17 cellular contexts compared by ENCODE assay signal in genomic region chr14:91327661-91328312, GRCh38.
DNase-seq lines count a peak whose midpoint lies in the region; ATAC-seq and TF ChIP-seq lines count a peak whose summit lies in the region.
"Had no signal": no experiment of that assay in that cellular context is flagged by ENCODE, and none has a peak within 500 bp of the region (broad histone marks: within the 10 kb centered on the region; RNA-seq: fewer than 3 reads in every experiment).

No MANE protein-coding gene starts in this region.

- H3K9ac ChIP-seq in DND-41 (ENCODE audit: low read depth, low read length), result no peak overlapping the region

- H4K20me1 ChIP-seq in DND-41 (ENCODE audit: insufficient read depth, low read length), result peaks cover 26% of the 10 kb centered on the region

- no peaks in the 10 kb centered on the region for H3K9me3 ChIP-seq in CD4-positive, CD25-positive, alpha-beta regulatory T cell (ENCODE audit: control insufficient read depth in 2 of 2, low read length in 2 of 2)
- H3K9me3 ChIP-seq in DND-41 (ENCODE audit: insufficient read depth, low read length, severe bottlenecking) (no peaks in the 10 kb centered on the region), transverse colon (no peaks in the 10 kb centered on the region)
- H3K9me3 ChIP-seq: neutrophil, tibial nerve had no signal

- no peak for ATAC-seq in CD4-positive, CD25-positive, alpha-beta regulatory T cell (ENCODE audit: low read depth in 2 of 2)
- ATAC-seq in DND-41 (ENCODE audit: insufficient read depth, low read depth), result no peak
- ATAC-seq in natural killer cell treated with Interleukin-12 subunit alpha and Interleukin-12 subunit beta and Interleukin-15 and Interleukin-18, amount 100 ng/mL, for 72 hours, result no peak
- ATAC-seq: GM23338, right cardiac atrium had no signal

- 89 to 94% methylated on average over 3 to 10 of the region's 10 CpGs for WGBS in transverse colon (ENCODE audit: low coverage in 1 of 2), 2 donors

- peaks cover 88% of the 10 kb centered on the region for H3K4me1 ChIP-seq in CD4-positive, CD25-positive, alpha-beta regulatory T cell (ENCODE audit: control insufficient read depth, insufficient read depth, low read length, poor library complexity, severe bottlenecking)
- peaks cover 23% of the 10 kb centered on the region for H3K4me1 ChIP-seq in DND-41 (ENCODE audit: insufficient read depth, low read length)
- peaks cover 17 to 36% (median 20%) of the 10 kb centered on the region in 4 donors for H3K4me1 ChIP-seq in transverse colon

- peaks cover 69% of the 10 kb centered on the region for H3K36me3 ChIP-seq in CD4-positive, CD25-positive, alpha-beta regulatory T cell (ENCODE audit: control insufficient read depth, insufficient read depth, low read length)
- H3K36me3 ChIP-seq in DND-41 (ENCODE audit: insufficient read depth, low read length) (peaks cover 92% of the 10 kb centered on the region), transverse colon (no peaks in the 10 kb centered on the region)
- H3K36me3 ChIP-seq: tibial nerve had no signal

- no peaks in the 10 kb centered on the region for H3K27me3 Mint-ChIP-seq in CD4-positive, CD25-positive, alpha-beta regulatory T cell
- no peaks in the 10 kb centered on the region for H3K27me3 Mint-ChIP-seq in activated naive CD8-positive, alpha-beta T cell
- H3K27me3 Mint-ChIP-seq in natural killer cell treated with Interleukin-12 subunit alpha and Interleukin-12 subunit beta and Interleukin-15 and Interleukin-18, amount 100 ng/mL, for 72 hours, result no peaks in the 10 kb centered on the region

- H3K79me2 ChIP-seq in DND-41 (ENCODE audit: insufficient read depth, low read length), result 0 out of 2 replicates have a peak, but pooled peaks cover 3% of the 10 kb centered on the region

- peaks cover 49% of the 10 kb centered on the region for H3K36me3 Mint-ChIP-seq in CD4-positive, CD25-positive, alpha-beta regulatory T cell
- H3K36me3 Mint-ChIP-seq in activated naive CD8-positive, alpha-beta T cell, result peaks cover 2% of the 10 kb centered on the region
- H3K36me3 Mint-ChIP-seq in natural killer cell treated with Interleukin-12 subunit alpha and Interleukin-12 subunit beta and Interleukin-15 and Interleukin-18, amount 100 ng/mL, for 72 hours, result no peaks in the 10 kb centered on the region

- no peak for TF ChIP-seq EP300 in transverse colon (IDR thresholded peaks at IDR 0.05; ENCODE audit: low read depth)

- no peak for TF ChIP-seq POLR2A in transverse colon (IDR thresholded peaks at IDR 0.05)

- H3K4me2 ChIP-seq in DND-41 (ENCODE audit: insufficient read depth, low read length), result no peak overlapping the region
- H3K4me2 ChIP-seq: GM23338 had no signal

- peak overlapping the region in 1 of 4 donors; percentile 13 for H3K4me3 Mint-ChIP-seq in CD4-positive, CD25-positive, alpha-beta regulatory T cell
- H3K4me3 Mint-ChIP-seq in activated naive CD8-positive, alpha-beta T cell, result peak overlapping the region; percentile 20
- no peak overlapping the region for H3K4me3 Mint-ChIP-seq in natural killer cell treated with Interleukin-12 subunit alpha and Interleukin-12 subunit beta and Interleukin-15 and Interleukin-18, amount 100 ng/mL, for 72 hours
- H3K4me3 Mint-ChIP-seq: GM23338 had no signal

- intact Hi-C loops in transverse colon (cut with DNase I; ENCODE audit: low total_unique reads), result no loop called here
- intact Hi-C loops in dorsolateral prefrontal cortex (cut with DNase I), result no loop called here

- in situ Hi-C loops in transverse colon (cut with MboI; ENCODE audit: low pct_ligation_motif_present in 1 of 4, low pct_unique_long_range_greater_than_20kb in 1 of 4, low sequenced_read_pairs in 3 of 4), result no loop called here

- no peak overlapping the region for H3K4me3 ChIP-seq in CD4-positive, CD25-positive, alpha-beta regulatory T cell (ENCODE audit: low read depth, low read length)
- no peak overlapping the region for H3K4me3 ChIP-seq in DND-41 (ENCODE audit: low read depth in 1 of 2, low read length in 2 of 2)
- H3K4me3 ChIP-seq in transverse colon, result no peak overlapping the region
- no peak overlapping the region for H3K4me3 ChIP-seq in dorsolateral prefrontal cortex
- H3K4me3 ChIP-seq: GM23338, SK-N-MC, tibial nerve had no signal

- H3K27ac Mint-ChIP-seq in CD4-positive, CD25-positive, alpha-beta regulatory T cell, result peak overlapping the region; percentile 99 to 100 (median 100)
- H3K27ac Mint-ChIP-seq in activated naive CD8-positive, alpha-beta T cell, result peak overlapping the region; percentile 99
- H3K27ac Mint-ChIP-seq in natural killer cell treated with Interleukin-12 subunit alpha and Interleukin-12 subunit beta and Interleukin-15 and Interleukin-18, amount 100 ng/mL, for 72 hours, result peak overlapping the region; percentile 96 to 98
- H3K27ac Mint-ChIP-seq: GM23338 had no signal

- no peaks in the 10 kb centered on the region for H3K9me3 Mint-ChIP-seq in CD4-positive, CD25-positive, alpha-beta regulatory T cell
- no peaks in the 10 kb centered on the region for H3K9me3 Mint-ChIP-seq in activated naive CD8-positive, alpha-beta T cell (ENCODE audit: low read depth)
- no peaks in the 10 kb centered on the region for H3K9me3 Mint-ChIP-seq in natural killer cell treated with Interleukin-12 subunit alpha and Interleukin-12 subunit beta and Interleukin-15 and Interleukin-18, amount 100 ng/mL, for 72 hours
- H3K9me3 Mint-ChIP-seq: GM23338 had no signal

- no peaks in the 10 kb centered on the region for H3K27me3 ChIP-seq in CD4-positive, CD25-positive, alpha-beta regulatory T cell (ENCODE audit: control insufficient read depth, insufficient read depth, low read length)
- no peaks in the 10 kb centered on the region for H3K27me3 ChIP-seq in DND-41 (ENCODE audit: insufficient read depth, low read length, poor library complexity)
- no peaks in the 10 kb centered on the region for H3K27me3 ChIP-seq in transverse colon
- H3K27me3 ChIP-seq in dorsolateral prefrontal cortex, result no peaks in the 10 kb centered on the region
- H3K27me3 ChIP-seq: neutrophil had no signal

- no peak overlapping the region for H2AFZ ChIP-seq in DND-41 (ENCODE audit: low read depth, low read length)
- H2AFZ ChIP-seq: GM23338 had no signal

- no peak for TF ChIP-seq CTCF in DND-41 (IDR thresholded peaks at IDR 0.05; ENCODE audit: borderline replicate concordance, extremely low read depth, low read length, poor library complexity, severe bottlenecking)
- no peak for TF ChIP-seq CTCF in transverse colon (IDR thresholded peaks at IDR 0.05)
- no peak for TF ChIP-seq CTCF in dorsolateral prefrontal cortex (IDR thresholded peaks at IDR 0.05 in 54 of 56, conservative IDR thresholded peaks at IDR 0.05 in 2 of 56; ENCODE audit: low read depth in 1 of 56, partially characterized antibody in 56 of 56)

- H3K27ac ChIP-seq in CD4-positive, CD25-positive, alpha-beta regulatory T cell (ENCODE audit: insufficient read depth, low read length, poor library complexity, severe bottlenecking), result peak overlapping the region; percentile 66
- H3K27ac ChIP-seq in DND-41 (ENCODE audit: low read length) (0 out of 2 replicates have a peak overlapping the region, but pooled peaks have one; percentile 2), transverse colon (no peak overlapping the region), dorsolateral prefrontal cortex (peak overlapping the region in 1 of 59 donors; percentile 2)
- H3K27ac ChIP-seq: neutrophil, SK-N-MC, tibial nerve, VCaP had no signal

- peaks cover 23 to 100% (median 67%) of the 10 kb centered on the region in 4 donors for H3K4me1 Mint-ChIP-seq in CD4-positive, CD25-positive, alpha-beta regulatory T cell
- H3K4me1 Mint-ChIP-seq in activated naive CD8-positive, alpha-beta T cell (ENCODE audit: low read depth), result peaks cover 100% of the 10 kb centered on the region
- peaks cover 80 to 82% of the 10 kb centered on the region in 2 donors for H3K4me1 Mint-ChIP-seq in natural killer cell treated with Interleukin-12 subunit alpha and Interleukin-12 subunit beta and Interleukin-15 and Interleukin-18, amount 100 ng/mL, for 72 hours (ENCODE audit: low read depth in 2 of 2)

- no peak for DNase-seq in CD4-positive, CD25-positive, alpha-beta regulatory T cell
- DNase-seq in DND-41, result no peak
- DNase-seq in natural killer cell treated with Interleukin-12 subunit alpha and Interleukin-12 subunit beta and Interleukin-15 and Interleukin-18, amount 100 ng/mL, for 72 hours (ENCODE audit: low spot score), result no peak
- DNase-seq in AML-193 (lab: John Stamatoyannopoulos, UW), result no peak
- DNase-seq in NCI-H510A treated with DMSO at 0.1 percent for 48 hours (lab: John Stamatoyannopoulos, UW), result no peak
- no peak for DNase-seq in transverse colon
- no peak for DNase-seq in dorsolateral prefrontal cortex
- DNase-seq: amniotic stem cell; foreskin melanocyte; right cardiac atrium; stimulated activated CD4-positive, alpha-beta T cell treated with anti-CD3 and anti-CD28 coated beads, Interleukin-2, amount 100 ng/mL, for 24 hours had no signal

Comparison
In these comparisons a context has a peak if more than half of its experiments do, and no peak if none do; other contexts are left out.
1. H3K27ac ChIP-seq: peak in CD4-positive, CD25-positive, alpha-beta regulatory T cell (single experiment) and DND-41 (single experiment); none in transverse colon (0 of 4).
2. Peak in every context shown above with its lines, with median percentiles within 50 percentile points of each other: H3K27ac Mint-ChIP-seq.